Comparison of ENCODE assay signal across 9 cellular contexts in the genomic region with DNA sequence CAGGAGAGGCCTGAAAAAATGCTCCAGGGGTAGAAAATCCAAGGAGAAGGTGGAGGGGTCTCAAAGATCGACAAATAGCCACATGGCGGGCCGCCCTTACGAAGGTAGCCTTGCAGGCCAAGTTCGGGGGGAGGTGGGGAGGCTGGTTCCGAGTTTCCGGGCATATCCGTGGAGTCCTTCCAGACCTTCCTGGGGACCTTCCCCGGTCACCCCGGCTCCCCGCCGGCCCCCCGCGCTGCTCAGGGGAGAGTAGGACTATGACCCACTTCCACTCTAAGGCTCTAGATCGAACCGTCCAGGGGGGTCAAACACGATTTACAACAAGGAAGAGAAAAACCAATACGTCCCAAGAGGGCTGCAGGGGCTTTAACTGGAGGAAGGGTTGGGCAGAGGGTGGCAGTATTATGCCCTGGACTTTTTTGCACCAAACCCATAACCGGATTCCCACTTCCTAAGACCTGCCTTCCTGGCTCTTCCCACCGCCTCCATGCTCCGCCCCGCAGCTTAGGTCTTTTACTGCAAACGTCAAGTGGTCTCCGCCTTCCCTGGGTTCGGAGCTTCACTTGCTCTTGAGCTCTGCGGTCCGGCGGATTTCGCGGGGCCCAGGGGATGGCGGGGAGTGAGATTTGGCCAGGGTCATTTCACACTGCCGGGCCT. TPM values are rescaled to one million over a fixed set of nuclear protein-coding genes. Genes with fewer than 3 reads are reported as not detected.
DNase-seq lines count a peak whose midpoint lies in the region; ATAC-seq, FAIRE-seq and TF ChIP-seq lines count a peak whose summit lies in the region.
"Had no signal": no experiment of that assay in that cellular context is flagged by ENCODE, and none has a peak within 500 bp of the region (broad histone marks: within the 10 kb centered on the region; RNA-seq: fewer than 3 reads in every experiment).

No MANE protein-coding gene starts in this region.

- H3K36me3 Mint-ChIP-seq in activated T-cell treated with anti-CD3 and anti-CD28 coated beads, Interleukin-2, amount 50 U/mL, for 72 hours (ENCODE audit: insufficient read depth in 2 of 2) = no peaks in the 10 kb centered on the region

- H3K9me3 Mint-ChIP-seq in activated T-cell treated with anti-CD3 and anti-CD28 coated beads, Interleukin-2, amount 50 U/mL, for 72 hours = no peaks in the 10 kb centered on the region

- no peak overlapping the region for H3K27ac Mint-ChIP-seq in activated T-cell treated with anti-CD3 and anti-CD28 coated beads, Interleukin-2, amount 50 U/mL, for 72 hours

- peaks cover 6% of the 10 kb centered on the region for H3K4me1 Mint-ChIP-seq in activated T-cell treated with anti-CD3 and anti-CD28 coated beads, Interleukin-2, amount 50 U/mL, for 72 hours (ENCODE audit: low read depth)

- ATAC-seq in activated T-cell treated with anti-CD3 and anti-CD28 coated beads, Interleukin-2, amount 50 U/mL, for 72 hours (replicated peaks in 1 of 2) = no peak
- ATAC-seq in gastroesophageal sphincter (peak; percentile 17), omental fat pad (ENCODE audit: low FRiP score) (peak; percentile 64)

- H3K36me3 ChIP-seq in WERI-Rb-1 (no peaks in the 10 kb centered on the region), gastroesophageal sphincter (no peaks in the 10 kb centered on the region)

- no peak for DNase-seq in activated T-cell treated with anti-CD3 and anti-CD28 coated beads, Interleukin-2, amount 50 U/mL, for 72 hours
- no peak for DNase-seq in activated T-cell treated with anti-CD3 and anti-CD28 coated beads for 4 hours
- peak; percentile 18 for DNase-seq in LNCaP clone FGC (ENCODE audit: low read depth)
- DNase-seq in WERI-Rb-1 = peak; percentile 85
- no peak for DNase-seq in omental fat pad (ENCODE audit: low spot score)
- DNase-seq in UCSD-AML1 (lab: John Stamatoyannopoulos, UW; ENCODE audit: unreplicated experiment) = no peak
- no peak for DNase-seq in GM19239 (ENCODE audit: insufficient read length, low spot score)

- H3K27me3 ChIP-seq in WERI-Rb-1 (ENCODE audit: insufficient read depth, low read depth, severe bottlenecking) (no peaks in the 10 kb centered on the region), gastroesophageal sphincter (peaks cover 27% of the 10 kb centered on the region)

- no peak for TF ChIP-seq EP300 in gastroesophageal sphincter (IDR thresholded peaks at IDR 0.05)

- TF ChIP-seq POLR2A in gastroesophageal sphincter (IDR thresholded peaks at IDR 0.05) = no peak

- H3K4me1 ChIP-seq in gastroesophageal sphincter = peaks cover 0 to 22% (median 8%) of the 10 kb centered on the region in 3 donors

- WGBS in gastroesophageal sphincter (ENCODE audit: low coverage in 1 of 2), 2 donors = 18 to 20% methylated on average over 12 to 14 of the region's 32 CpGs

- peak overlapping the region; percentile 20 to 71 for H3K4me3 Mint-ChIP-seq in activated T-cell treated with anti-CD3 and anti-CD28 coated beads, Interleukin-2, amount 50 U/mL, for 72 hours

- H3K27me3 Mint-ChIP-seq in activated T-cell treated with anti-CD3 and anti-CD28 coated beads, Interleukin-2, amount 50 U/mL, for 72 hours (ENCODE audit: low read depth) = peaks cover 56% of the 10 kb centered on the region

- no peak for FAIRE-seq in GM19239 (lab: Jason Lieb, UNC)
- FAIRE-seq: islet of Langerhans had no signal

- peak; percentile 19; the same call in 1 of the 2 replicates for TF ChIP-seq CTCF in LNCaP clone FGC (IDR thresholded peaks at IDR 0.05; ENCODE audit: control insufficient read depth, extremely low read depth, insufficient read depth)
- peak; percentile 22; the same call in 1 of the 2 replicates for TF ChIP-seq CTCF in WERI-Rb-1 (IDR thresholded peaks at IDR 0.05; ENCODE audit: low read depth, low read length)
- TF ChIP-seq CTCF in gastroesophageal sphincter (IDR thresholded peaks at IDR 0.05) = no peak
- TF ChIP-seq CTCF in omental fat pad (IDR thresholded peaks at IDR 0.05) = no peak

- no peaks in the 10 kb centered on the region for H3K9me3 ChIP-seq in WERI-Rb-1 (ENCODE audit: severe bottlenecking)
- no peaks in the 10 kb centered on the region for H3K9me3 ChIP-seq in gastroesophageal sphincter

- peak overlapping the region; percentile 80 for H3K27ac ChIP-seq in WERI-Rb-1
- H3K27ac ChIP-seq in gastroesophageal sphincter = peak overlapping the region in 3 of 4 donors; percentile 60 to 73 (median 73)

- peak overlapping the region; percentile 61 for H3K4me3 ChIP-seq in LNCaP clone FGC (ENCODE audit: low read depth, low read length)
- peak overlapping the region; percentile 87 for H3K4me3 ChIP-seq in WERI-Rb-1 (ENCODE audit: low read depth, low read length)
- peak overlapping the region; percentile 43 to 72 for H3K4me3 ChIP-seq in gastroesophageal sphincter

RNA-seq across cellular contexts. Expression of a gene that starts 0.8 kb away (rescaled TPM):
- total RNA-seq in activated T-cell treated with anti-CD3 and anti-CD28 coated beads, Interleukin-2, amount 50 U/mL, for 72 hours = not detected
- total RNA-seq in gastroesophageal sphincter (1 to 10 TPM in 3 of 4 donors, under 1 TPM in 1; 0.31 to 4.0 (median 3.0) TPM), omental fat pad (10 to 100 TPM in 1 of 4 donors, 1 to 10 TPM in 3; 1.2 to 13.9 (median 2.0) TPM)

Comparison
In these comparisons a context has a peak if more than half of its experiments do, and no peak if none do; other contexts are left out.
1. ATAC-seq: peak in gastroesophageal sphincter (single experiment) and omental fat pad (single experiment); none in activated T-cell treated with anti-CD3 and anti-CD28 coated beads, Interleukin-2, amount 50 U/mL, for 72 hours (0 of 2).
2. DNase-seq: peak in LNCaP clone FGC (single experiment) and WERI-Rb-1 (single experiment); none in activated T-cell treated with anti-CD3 and anti-CD28 coated beads, Interleukin-2, amount 50 U/mL, for 72 hours (0 of 2), activated T-cell treated with anti-CD3 and anti-CD28 coated beads for 4 hours (single experiment), omental fat pad (single experiment), UCSD-AML1 (single experiment) and GM19239 (single experiment).
3. CTCF ChIP-seq: peak in LNCaP clone FGC (single experiment) and WERI-Rb-1 (single experiment); none in gastroesophageal sphincter (0 of 4) and omental fat pad (0 of 3).
4. Peak in every context shown above with its lines, with median percentiles within 50 percentile points of each other: H3K4me3 ChIP-seq.